11 cellular contexts compared by ENCODE assay signal in genomic region chr11:61378713-61379313, GRCh38. TPM values are rescaled to one million over a fixed set of nuclear protein-coding genes. Genes with fewer than 3 reads are reported as not detected.
DNase-seq lines count a peak whose midpoint lies in the region; ATAC-seq and TF ChIP-seq lines count a peak whose summit lies in the region.
"Had no signal": no experiment of that assay in that cellular context is flagged by ENCODE, and none has a peak within 500 bp of the region (broad histone marks: within the 10 kb centered on the region; RNA-seq: fewer than 3 reads in every experiment).

No MANE protein-coding gene starts in this region.

- TF ChIP-seq CTCF in astrocyte of the spinal cord (IDR thresholded peaks at IDR 0.05; ENCODE audit: low read depth, low read length) (no peak), tibial nerve (IDR thresholded peaks at IDR 0.05) (no peak)

- H3K9me3 ChIP-seq in tibial nerve: no peaks in the 10 kb centered on the region

- DNase-seq in HS-5 (ENCODE audit: low read depth) (peak; percentile 93), astrocyte of the spinal cord (ENCODE audit: low read depth, low spot score) (peak; percentile 91), kidney glomerular epithelial cell (lab: John Stamatoyannopoulos, UW) (peak; percentile 44), tibial nerve (ENCODE audit: low spot score in 2 of 2) (peak; percentile 37 to 74), T-helper 9 cell (no peak)
- DNase-seq in effector CD8-positive, alpha-beta T cell (lab: John Stamatoyannopoulos, UW): no peak
- DNase-seq: activated B cell treated with CpG ODN at 0.5 μM for 24 hours, naive B cell had no signal

- H3K4me3 ChIP-seq in astrocyte of the spinal cord (ENCODE audit: low read depth, low read length) (no peak overlapping the region), tibial nerve (no peak overlapping the region)
- H3K4me3 ChIP-seq: GM12878 had no signal

- 71 to 78% methylated on average over 5 of the region's 5 CpGs for WGBS in tibial nerve, 2 donors

- H3K27me3 ChIP-seq in tibial nerve: no peaks in the 10 kb centered on the region

- in situ Hi-C loops in astrocyte of the spinal cord (cut with HindIII; ENCODE audit: low sequenced_read_pairs): no loop called here

- H3K4me1 ChIP-seq in tibial nerve: peaks cover 0 to 15% (median 0%) of the 10 kb centered on the region in 4 donors

- TF ChIP-seq POLR2A in tibial nerve (IDR thresholded peaks at IDR 0.05): no peak

- peaks cover 0 to 33% (median 0%) of the 10 kb centered on the region in 3 donors for H3K36me3 ChIP-seq in tibial nerve

- no peak for ATAC-seq in GM18520 (IDR thresholded peaks at IDR 0.05; ENCODE audit: unreplicated experiment)
- no peak for ATAC-seq in GM21447 (IDR thresholded peaks at IDR 0.05; ENCODE audit: unreplicated experiment)
- ATAC-seq: GM12878 had no signal

- H3K27ac ChIP-seq in tibial nerve: peak overlapping the region in 3 of 4 donors; percentile 46 to 80 (median 50)

- TF ChIP-seq EP300 in tibial nerve (IDR thresholded peaks at IDR 0.05): peak; percentile 11 to 90

RNA-seq across cellular contexts. Expression of gene TMEM216, which starts 13.6 kb away (rescaled TPM):
- 10 to 100 TPM; 14.2 to 21.9 (median 14.6) TPM for total RNA-seq in tibial nerve

RNA-seq across cellular contexts. Expression of gene TMEM138, which starts 16.6 kb away (rescaled TPM):
- 10 to 100 TPM; 20.5 to 31.4 (median 26.9) TPM for total RNA-seq in tibial nerve

RNA-seq across cellular contexts. Expression of gene CYB561A3, which starts 17.1 kb away (rescaled TPM):
- total RNA-seq in tibial nerve: 10 to 100 TPM; 44.2 to 68.2 (median 45.8) TPM

RNA-seq across cellular contexts. Expression of gene TKFC, which starts 45.8 kb away (rescaled TPM):
- total RNA-seq in tibial nerve: 10 to 100 TPM; 15.0 to 39.6 (median 24.5) TPM

RNA-seq across cellular contexts. Expression of gene DDB1, which starts 45.9 kb away (rescaled TPM):
- total RNA-seq in tibial nerve: 100 to 1,000 TPM; 100 to 138 (median 113) TPM

Comparison
In these comparisons a context has a peak if more than half of its experiments do, and no peak if none do; other contexts are left out.
1. DNase-seq: peak in HS-5 (single experiment), astrocyte of the spinal cord (single experiment), kidney glomerular epithelial cell (single experiment) and tibial nerve (2 of 2); none in T-helper 9 cell (single experiment) and effector CD8-positive, alpha-beta T cell (single experiment).